ENCODE assay signal across 23 cellular contexts in the genomic region with DNA sequence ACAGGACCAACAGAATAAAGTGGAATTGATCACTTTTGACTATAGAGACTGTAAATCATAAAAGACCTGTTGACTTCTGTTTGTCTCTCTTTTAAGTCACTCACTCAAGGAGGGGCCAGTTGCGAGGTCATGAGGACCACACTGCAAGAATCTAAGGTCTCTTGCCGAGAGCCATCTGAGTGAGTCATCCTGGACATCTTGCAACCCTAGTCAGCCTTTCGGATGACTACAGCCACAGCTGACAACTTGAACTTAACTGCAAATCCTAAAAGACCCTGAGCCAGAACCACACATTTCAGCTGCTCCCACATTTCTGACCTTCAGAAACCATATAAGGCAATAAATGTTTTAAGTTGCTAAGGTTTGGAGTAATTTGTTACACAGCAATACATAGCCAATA.
A peak's percentile ranks its signal among the peaks of the same experiment; 100 is the strongest.
DNase-seq lines count a peak whose midpoint lies in the region; ATAC-seq and TF ChIP-seq lines count a peak whose summit lies in the region.
"Had no signal": no experiment of that assay in that cellular context is flagged by ENCODE, and none has a peak within 500 bp of the region (broad histone marks: within the 10 kb centered on the region; RNA-seq: fewer than 3 reads in every experiment).

No MANE protein-coding gene starts in this region.

- DNase-seq in MCF 10A (ENCODE audit: unreplicated experiment), result peak; percentile 29
- DNase-seq in mammary epithelial cell, result no peak
- peak; percentile 17 for DNase-seq in adipocyte (ENCODE audit: low read depth)
- DNase-seq in glomerular visceral epithelial cell (ENCODE audit: extremely low spot score), result peak; percentile 45
- no peak for DNase-seq in activated CD8-positive, alpha-beta T cell treated with anti-CD3 and anti-CD28 coated beads, Interleukin-2, amount 10 ng/mL, durations not matched to agents 7 days and 5 days
- DNase-seq in OCI-LY7 (ENCODE audit: low spot score), result no peak
- DNase-seq in DMS 273 (lab: John Stamatoyannopoulos, UW; ENCODE audit: unreplicated experiment), result no peak
- no peak for DNase-seq in upper lobe of left lung
- DNase-seq: activated CD4-positive, alpha-beta T cell treated with anti-CD3 and anti-CD28 coated beads for 1 hour; activated naive CD4-positive, alpha-beta T cell treated with anti-CD3 and anti-CD28 coated beads, Interleukin-2, amount 10 ng/mL, durations not matched to agents 7 days and 5 days; activated T-cell treated with anti-CD3 and anti-CD28 coated beads, Interleukin-2, amount 50 U/mL, for 72 hours; esophagus squamous epithelium; heart left ventricle; left ventricle myocardium inferior; mucosa of descending colon; NCI-H1092; NCI-H510A; Peyer's patch; stomach; transverse colon had no signal

- H3K27ac Mint-ChIP-seq in MCF 10A (ENCODE audit: low read depth, unreplicated experiment), result no peak overlapping the region
- H3K27ac Mint-ChIP-seq in activated CD8-positive, alpha-beta T cell treated with anti-CD3 and anti-CD28 coated beads, Interleukin-2, amount 10 ng/mL, durations not matched to agents 7 days and 5 days, result no peak overlapping the region
- H3K27ac Mint-ChIP-seq: activated naive CD4-positive, alpha-beta T cell treated with anti-CD3 and anti-CD28 coated beads, Interleukin-2, amount 10 ng/mL, durations not matched to agents 7 days and 5 days; activated T-cell treated with anti-CD3 and anti-CD28 coated beads, Interleukin-2, amount 50 U/mL, for 72 hours had no signal

- no peaks in the 10 kb centered on the region for H3K79me2 ChIP-seq in mammary epithelial cell (ENCODE audit: insufficient read depth, low read length)
- no peaks in the 10 kb centered on the region for H3K79me2 ChIP-seq in OCI-LY7 (ENCODE audit: insufficient read depth, low read depth, low read length)

- H3K36me3 ChIP-seq in mammary epithelial cell (ENCODE audit: insufficient read depth, low read length), result no peaks in the 10 kb centered on the region
- H3K36me3 ChIP-seq in adipocyte (ENCODE audit: control insufficient read depth, insufficient read depth, low read length, severe bottlenecking), result no peaks in the 10 kb centered on the region
- no peaks in the 10 kb centered on the region for H3K36me3 ChIP-seq in OCI-LY7 (ENCODE audit: insufficient read depth, low read length)
- H3K36me3 ChIP-seq in upper lobe of left lung, result no peaks in the 10 kb centered on the region
- H3K36me3 ChIP-seq: BLaER1, esophagus squamous epithelium, heart left ventricle, left ventricle myocardium inferior, Peyer's patch, stomach, transverse colon had no signal

- no peaks in the 10 kb centered on the region for H3K9me3 Mint-ChIP-seq in MCF 10A (ENCODE audit: unreplicated experiment)
- no peaks in the 10 kb centered on the region for H3K9me3 Mint-ChIP-seq in activated CD8-positive, alpha-beta T cell treated with anti-CD3 and anti-CD28 coated beads, Interleukin-2, amount 10 ng/mL, durations not matched to agents 7 days and 5 days (ENCODE audit: insufficient read depth)

- H3K9ac ChIP-seq in mammary epithelial cell (ENCODE audit: insufficient read depth, low read length), result no peak overlapping the region
- H3K9ac ChIP-seq in adipocyte (ENCODE audit: low read length), result no peak overlapping the region
- H3K9ac ChIP-seq: BLaER1 had no signal

- H3K36me3 Mint-ChIP-seq in MCF 10A (ENCODE audit: insufficient read depth, unreplicated experiment), result no peaks in the 10 kb centered on the region
- H3K36me3 Mint-ChIP-seq in activated CD8-positive, alpha-beta T cell treated with anti-CD3 and anti-CD28 coated beads, Interleukin-2, amount 10 ng/mL, durations not matched to agents 7 days and 5 days (ENCODE audit: low read depth), result no peaks in the 10 kb centered on the region
- H3K36me3 Mint-ChIP-seq: activated naive CD4-positive, alpha-beta T cell treated with anti-CD3 and anti-CD28 coated beads, Interleukin-2, amount 10 ng/mL, durations not matched to agents 7 days and 5 days had no signal

- no peaks in the 10 kb centered on the region for H3K27me3 ChIP-seq in mammary epithelial cell (ENCODE audit: insufficient read depth, low read length)
- H3K27me3 ChIP-seq in adipocyte (replicated peaks; ENCODE audit: control insufficient read depth, insufficient read depth, low read length), result peaks cover 6% of the 10 kb centered on the region
- no peaks in the 10 kb centered on the region for H3K27me3 ChIP-seq in upper lobe of left lung
- H3K27me3 ChIP-seq: BLaER1, Peyer's patch, stomach, transverse colon had no signal

- no peak overlapping the region for H3K4me2 ChIP-seq in mammary epithelial cell (ENCODE audit: insufficient read depth, low read depth, low read length)
- no peak overlapping the region for H3K4me2 ChIP-seq in OCI-LY7 (ENCODE audit: low read length)
- H3K4me2 ChIP-seq: BLaER1 had no signal

- dilution Hi-C loops in mammary epithelial cell (cut with HindIII; ENCODE audit: low sequenced_read_pairs), result no loop called here

- no peak overlapping the region for H3K4me3 Mint-ChIP-seq in MCF 10A (ENCODE audit: unreplicated experiment)
- H3K4me3 Mint-ChIP-seq in activated CD8-positive, alpha-beta T cell treated with anti-CD3 and anti-CD28 coated beads, Interleukin-2, amount 10 ng/mL, durations not matched to agents 7 days and 5 days, result no peak overlapping the region
- H3K4me3 Mint-ChIP-seq: activated naive CD4-positive, alpha-beta T cell treated with anti-CD3 and anti-CD28 coated beads, Interleukin-2, amount 10 ng/mL, durations not matched to agents 7 days and 5 days; activated T-cell treated with anti-CD3 and anti-CD28 coated beads, Interleukin-2, amount 50 U/mL, for 72 hours had no signal

- H3K4me3 ChIP-seq in mammary epithelial cell (replicated peaks in 1 of 3; ENCODE audit: insufficient read depth in 1 of 3, low read depth in 2 of 3, low read length in 3 of 3), result no peak overlapping the region
- no peak overlapping the region for H3K4me3 ChIP-seq in adipocyte (ENCODE audit: low read length)
- no peak overlapping the region for H3K4me3 ChIP-seq in OCI-LY7 (ENCODE audit: low read depth, low read length, poor library complexity, severe bottlenecking)
- no peak overlapping the region for H3K4me3 ChIP-seq in upper lobe of left lung
- H3K4me3 ChIP-seq: BLaER1, esophagus squamous epithelium, heart left ventricle, left ventricle myocardium inferior, mucosa of descending colon, Peyer's patch, stomach, transverse colon had no signal

- BruUV-seq in MCF 10A (replicated peaks; lab: Mats Ljungman, UMichigan) (no TSS peak), mammary epithelial cell (replicated peaks; lab: Mats Ljungman, UMichigan) (no TSS peak), OCI-LY7 (replicated peaks; lab: Mats Ljungman, UMichigan) (no TSS peak)

- H3K27me3 Mint-ChIP-seq in MCF 10A (ENCODE audit: insufficient read depth, unreplicated experiment), result peaks cover 29% of the 10 kb centered on the region
- peaks cover 3% of the 10 kb centered on the region for H3K27me3 Mint-ChIP-seq in activated CD8-positive, alpha-beta T cell treated with anti-CD3 and anti-CD28 coated beads, Interleukin-2, amount 10 ng/mL, durations not matched to agents 7 days and 5 days (ENCODE audit: low read depth)

- intact Hi-C loops in MCF 10A (cut with micrococcal nuclease) (no loop called here), mammary epithelial cell (cut with micrococcal nuclease) (no loop called here), OCI-LY7 (cut with micrococcal nuclease; ENCODE audit: unreplicated experiment) (no loop called here)

- H3K9me3 ChIP-seq in mammary epithelial cell (replicated peaks; ENCODE audit: insufficient read depth, low read length), result no peaks in the 10 kb centered on the region
- H3K9me3 ChIP-seq in adipocyte (ENCODE audit: control insufficient read depth, low read length), result peaks cover 12% of the 10 kb centered on the region
- H3K9me3 ChIP-seq in OCI-LY7 (ENCODE audit: low read length), result no peaks in the 10 kb centered on the region
- no peaks in the 10 kb centered on the region for H3K9me3 ChIP-seq in upper lobe of left lung
- H3K9me3 ChIP-seq: BLaER1, esophagus squamous epithelium, Peyer's patch, transverse colon had no signal

- 68% methylated on average over 3 of the region's 3 CpGs for WGBS in mammary epithelial cell (ENCODE audit: low coverage, missing lambda C conversion rate)
- 90 to 91% methylated on average over 3 of the region's 3 CpGs for WGBS in upper lobe of left lung, 2 donors

- no peak for TF ChIP-seq EP300 in upper lobe of left lung (IDR thresholded peaks at IDR 0.05)

- H2AFZ ChIP-seq in mammary epithelial cell (ENCODE audit: low read depth, low read length) (no peak overlapping the region), OCI-LY7 (ENCODE audit: low read length) (no peak overlapping the region)

- no peak for TF ChIP-seq POLR2A in upper lobe of left lung (IDR thresholded peaks at IDR 0.05)

- POLR2A ChIA-PET in MCF 10A (lab: Yijun Ruan, JAX), result no interaction called here
- POLR2A ChIA-PET in activated CD8-positive, alpha-beta T cell treated with anti-CD3 and anti-CD28 coated beads, Interleukin-2, amount 10 ng/mL, durations not matched to agents 7 days and 5 days (lab: Charles Lee), result no interaction called here
- POLR2A ChIA-PET in OCI-LY7 (lab: Charles Lee), result no interaction called here

- no peaks in the 10 kb centered on the region for H3K9me2 ChIP-seq in OCI-LY7 (ENCODE audit: insufficient read depth, low read length)

- ATAC-seq in activated CD8-positive, alpha-beta T cell treated with anti-CD3 and anti-CD28 coated beads, Interleukin-2, amount 10 ng/mL, durations not matched to agents 7 days and 5 days, result no peak
- ATAC-seq in upper lobe of left lung (ENCODE audit: low FRiP score in 2 of 2), result no peak
- ATAC-seq: activated T-cell treated with anti-CD3 and anti-CD28 coated beads, Interleukin-2, amount 50 U/mL, for 72 hours; heart left ventricle; mucosa of descending colon had no signal

- H4K20me1 ChIP-seq in mammary epithelial cell (ENCODE audit: insufficient read depth, low read length), result no peaks in the 10 kb centered on the region
- no peaks in the 10 kb centered on the region for H4K20me1 ChIP-seq in OCI-LY7 (ENCODE audit: insufficient read depth, low read length)
- H4K20me1 ChIP-seq: BLaER1 had no signal

- in situ Hi-C loops in mammary epithelial cell (cut with MboI; ENCODE audit: low sequenced_read_pairs in 2 of 2), result loop anchor here in 1 of 2 donors (25.0 kb wide), 2 partner anchors 716 to 1291 kb away; no protein-coding TSS in a partner anchor

- no peak for TF ChIP-seq CTCF in MCF 10A (IDR thresholded peaks at IDR 0.05; ENCODE audit: unreplicated experiment)
- TF ChIP-seq CTCF in mammary epithelial cell (conservative IDR thresholded peaks at IDR 0.05 in 1 of 2, IDR thresholded peaks at IDR 0.05 in 1 of 2; ENCODE audit: extremely low read depth in 1 of 2, insufficient read depth in 1 of 2, low read depth in 1 of 2, low read length in 2 of 2), result no peak
- no peak for TF ChIP-seq CTCF in OCI-LY7 (conservative IDR thresholded peaks at IDR 0.05; ENCODE audit: low read length)
- no peak for TF ChIP-seq CTCF in upper lobe of left lung (IDR thresholded peaks at IDR 0.05)

- H3K4me1 ChIP-seq in mammary epithelial cell (ENCODE audit: insufficient read depth, low read length) (no peaks in the 10 kb centered on the region), adipocyte (ENCODE audit: control insufficient read depth, insufficient read depth, low read length) (peaks cover 6% of the 10 kb centered on the region), OCI-LY7 (ENCODE audit: insufficient read depth, low read length, poor library complexity, severe bottlenecking) (no peaks in the 10 kb centered on the region), upper lobe of left lung (no peaks in the 10 kb centered on the region)
- H3K4me1 ChIP-seq: BLaER1, esophagus squamous epithelium, heart left ventricle, left ventricle myocardium inferior, Peyer's patch, stomach, transverse colon had no signal

- CTCF ChIA-PET in MCF 10A (lab: Yijun Ruan, JAX) (no interaction called here), mammary epithelial cell (lab: Charles Lee; ENCODE audit: low non-redundant PET) (no interaction called here), OCI-LY7 (lab: Charles Lee; ENCODE audit: unreplicated experiment) (no interaction called here)
- CTCF ChIA-PET in activated CD8-positive, alpha-beta T cell treated with anti-CD3 and anti-CD28 coated beads, Interleukin-2, amount 10 ng/mL, durations not matched to agents 7 days and 5 days (lab: Charles Lee), result no interaction called here

- peaks cover 5% of the 10 kb centered on the region for H3K4me1 Mint-ChIP-seq in MCF 10A (ENCODE audit: insufficient read depth, unreplicated experiment)
- H3K4me1 Mint-ChIP-seq in activated CD8-positive, alpha-beta T cell treated with anti-CD3 and anti-CD28 coated beads, Interleukin-2, amount 10 ng/mL, durations not matched to agents 7 days and 5 days (ENCODE audit: low read depth), result no peaks in the 10 kb centered on the region
- H3K4me1 Mint-ChIP-seq: activated naive CD4-positive, alpha-beta T cell treated with anti-CD3 and anti-CD28 coated beads, Interleukin-2, amount 10 ng/mL, durations not matched to agents 7 days and 5 days had no signal

- no peak overlapping the region for H3K27ac ChIP-seq in mammary epithelial cell (ENCODE audit: insufficient read depth, low read depth, low read length)
- no peak overlapping the region for H3K27ac ChIP-seq in OCI-LY7 (ENCODE audit: low read depth, low read length, poor library complexity, severe bottlenecking)
- no peak overlapping the region for H3K27ac ChIP-seq in upper lobe of left lung
- H3K27ac ChIP-seq: 22Rv1, BLaER1, esophagus squamous epithelium, heart left ventricle, HL-60, left ventricle myocardium inferior, Peyer's patch, stomach, transverse colon had no signal

Comparison
In these comparisons a context has a peak if more than half of its experiments do, and no peak if none do; other contexts are left out.
1. DNase-seq: peak in MCF 10A (single experiment), adipocyte (single experiment) and glomerular visceral epithelial cell (single experiment); none in mammary epithelial cell (single experiment), activated CD8-positive, alpha-beta T cell treated with anti-CD3 and anti-CD28 coated beads, Interleukin-2, amount 10 ng/mL, durations not matched to agents 7 days and 5 days (single experiment), OCI-LY7 (single experiment), DMS 273 (single experiment) and upper lobe of left lung (0 of 2).